In genomic region chr15:39320886-39321285, GRCh38 we compare ENCODE assay signal across 19 cellular contexts.
"Had no signal": no experiment of that assay in that cellular context is flagged by ENCODE, and none has a peak within 500 bp of the region (broad histone marks: within the 10 kb centered on the region; RNA-seq: fewer than 3 reads in every experiment).

No MANE protein-coding gene starts in this region.

- H3K36me3 ChIP-seq: left ventricle myocardium inferior, ovary, prostate gland had no signal

- H3K27me3 ChIP-seq: hepatocyte, ovary had no signal

- H3K27ac ChIP-seq: hepatocyte, left ventricle myocardium inferior, ovary, prostate gland had no signal

- DNase-seq: activated CD4-positive, alpha-beta T cell treated with anti-CD3 and anti-CD28 coated beads for 4 hours; activated CD4-positive, alpha-beta T cell treated with anti-CD3 and anti-CD28 coated beads, Interleukin-2, amount 50 U/mL, for 48 hours; activated CD4-positive, CD25-positive, alpha-beta regulatory T cell; activated CD8-positive, alpha-beta memory T cell treated with anti-CD3 and anti-CD28 coated beads, Interleukin-2, amount 50 U/mL, for 48 hours; activated naive CD4-positive, alpha-beta T cell treated with Interleukin-2 at 50 U/mL for 16 hours; activated naive CD8-positive, alpha-beta T cell treated with anti-CD3 and anti-CD28 coated beads, Interleukin-2, amount 10 ng/mL, durations not matched to agents 7 days and 5 days; activated T-cell treated with anti-CD3 and anti-CD28 coated beads, Interleukin-2, amount 50 U/mL, for 4 hours; amygdala; effector CD4-positive, alpha-beta T cell; foreskin melanocyte; left ventricle myocardium inferior; natural killer cell; ovary; stimulated activated CD4-positive, alpha-beta T cell treated with anti-CD3 and anti-CD28 coated beads, Interleukin-2, amount 100 ng/mL, for 48 hours; stimulated activated CD8-positive, alpha-beta memory T cell treated with anti-CD3 and anti-CD28 coated beads, Interleukin-4, amount 100 ng/mL, for 48 hours; stimulated activated naive B cell treated with anti-CD40 and anti-IgM and Interleukin-4, amounts not matched to agents 10 μg/mL and 1 μg/mL and 100 μg/mL, for 72 hours; T-helper 9 cell had no signal

- H3K4me2 ChIP-seq: hepatocyte had no signal

- H3K9me3 ChIP-seq: ovary, prostate gland had no signal

- ATAC-seq: activated T-cell treated with anti-CD3 and anti-CD28 coated beads, Interleukin-2, amount 50 U/mL, for 4 hours; natural killer cell; stimulated activated naive B cell treated with anti-CD40 and anti-IgM and Interleukin-4, amounts not matched to agents 10 μg/mL and 1 μg/mL and 100 μg/mL, for 72 hours had no signal

- H3K4me1 ChIP-seq: left ventricle myocardium inferior, prostate gland had no signal

- H2AFZ ChIP-seq: hepatocyte had no signal

- H3K4me3 ChIP-seq: hepatocyte, left ventricle myocardium inferior, ovary, prostate gland had no signal
